25 cellular contexts compared by ENCODE assay signal in genomic region chrX:96705905-96706304, GRCh38.
"Had no signal": no experiment of that assay in that cellular context is flagged by ENCODE, and none has a peak within 500 bp of the region (broad histone marks: within the 10 kb centered on the region; RNA-seq: fewer than 3 reads in every experiment).

No MANE protein-coding gene starts in this region.

- H3K4me3 ChIP-seq: neural progenitor cell, pancreas, psoas muscle, right lobe of liver, sigmoid colon, stomach, thoracic aorta, thyroid gland, tibial nerve, upper lobe of left lung had no signal

- DNase-seq: naive B cell; naive thymus-derived CD8-positive, alpha-beta T cell; occipital lobe; pancreas; psoas muscle; right cardiac atrium; right lobe of liver; sigmoid colon; small intestine; stimulated activated CD4-positive, alpha-beta T cell treated with anti-CD3 and anti-CD28 coated beads, Interleukin-15, amount 100 ng/mL, for 24 hours; stimulated activated CD4-positive, alpha-beta T cell treated with anti-CD3 and anti-CD28 coated beads, Interleukin-2, amount 100 ng/mL, for 24 hours; stimulated activated CD4-positive, alpha-beta T cell treated with anti-CD3 and anti-CD28 coated beads, Interleukin-2, amount 100 ng/mL, for 48 hours; stimulated activated CD4-positive, alpha-beta T cell treated with anti-CD3 and anti-CD28 coated beads, Interleukin-4, amount 100 ng/mL, for 24 hours; stimulated activated naive B cell treated with anti-CD40 and anti-IgM and Interleukin-4, amounts not matched to agents 10 μg/mL and 1 μg/mL and 100 μg/mL, for 72 hours; stimulated activated naive CD4-positive, alpha-beta T cell treated with Interleukin-2 at 50 U/mL for 16 hours; stomach; thyroid gland; trophoblast cell; upper lobe of left lung had no signal

- H2AFZ ChIP-seq: neural progenitor cell had no signal

- ATAC-seq: naive thymus-derived CD8-positive, alpha-beta T cell; natural killer cell treated with Interleukin-12 subunit alpha and Interleukin-12 subunit beta and Interleukin-15 and Interleukin-18, amount 100 ng/mL, for 72 hours; pancreas; psoas muscle; right cardiac atrium; right lobe of liver; stimulated activated effector memory CD8-positive, alpha-beta T cell treated with anti-CD3 and anti-CD28 coated beads, Interleukin-12 subunit alpha, Interleukin-12 subunit beta, amount 100 ng/mL, for 72 hours; stimulated activated naive B cell treated with anti-CD40 and anti-IgM and Interleukin-4, amounts not matched to agents 10 μg/mL and 1 μg/mL and 100 μg/mL, for 72 hours had no signal

- H3K9me3 ChIP-seq: pancreas, right lobe of liver, sigmoid colon, stomach, thoracic aorta, thyroid gland, tibial nerve, upper lobe of left lung had no signal

- H3K27me3 Mint-ChIP-seq: naive B cell; naive thymus-derived CD8-positive, alpha-beta T cell; stimulated activated naive B cell treated with anti-CD40 and anti-IgM and Interleukin-4, amounts not matched to agents 10 μg/mL and 1 μg/mL and 100 μg/mL, for 72 hours; stimulated activated naive CD8-positive, alpha-beta T cell treated with anti-CD3 and anti-CD28 coated beads, Interleukin-15, Interleukin-2, amounts not matched to agents 100 ng/mL and 50 ng/mL, for 24 hours had no signal

- H3K4me2 ChIP-seq: neural progenitor cell had no signal

- H3K9ac ChIP-seq: neural progenitor cell had no signal

- H3K4me3 Mint-ChIP-seq: naive B cell; naive thymus-derived CD8-positive, alpha-beta T cell; natural killer cell treated with Interleukin-12 subunit alpha and Interleukin-12 subunit beta and Interleukin-15 and Interleukin-18, amount 100 ng/mL, for 72 hours; neural progenitor cell; stimulated activated effector memory CD8-positive, alpha-beta T cell treated with anti-CD3 and anti-CD28 coated beads, Interleukin-12 subunit alpha, Interleukin-12 subunit beta, amount 100 ng/mL, for 72 hours; stimulated activated naive B cell treated with anti-CD40 and anti-IgM and Interleukin-4, amounts not matched to agents 10 μg/mL and 1 μg/mL and 100 μg/mL, for 72 hours; stimulated activated naive CD8-positive, alpha-beta T cell treated with anti-CD3 and anti-CD28 coated beads, Interleukin-15, Interleukin-2, amounts not matched to agents 100 ng/mL and 50 ng/mL, for 24 hours had no signal

- H3K27ac Mint-ChIP-seq: naive thymus-derived CD8-positive, alpha-beta T cell; natural killer cell treated with Interleukin-12 subunit alpha and Interleukin-12 subunit beta and Interleukin-15 and Interleukin-18, amount 100 ng/mL, for 72 hours; neural progenitor cell; stimulated activated effector memory CD8-positive, alpha-beta T cell treated with anti-CD3 and anti-CD28 coated beads, Interleukin-12 subunit alpha, Interleukin-12 subunit beta, amount 100 ng/mL, for 72 hours; stimulated activated naive B cell treated with anti-CD40 and anti-IgM and Interleukin-4, amounts not matched to agents 10 μg/mL and 1 μg/mL and 100 μg/mL, for 72 hours; stimulated activated naive CD8-positive, alpha-beta T cell treated with anti-CD3 and anti-CD28 coated beads, Interleukin-15, Interleukin-2, amounts not matched to agents 100 ng/mL and 50 ng/mL, for 24 hours had no signal

- H3K27me3 ChIP-seq: neural progenitor cell, right lobe of liver, sigmoid colon, stomach, thyroid gland, tibial nerve, upper lobe of left lung had no signal

- H3K36me3 ChIP-seq: neural progenitor cell, pancreas, right lobe of liver, sigmoid colon, stomach, thoracic aorta, thyroid gland, tibial nerve, upper lobe of left lung had no signal

- H3K36me3 Mint-ChIP-seq: naive B cell; natural killer cell treated with Interleukin-12 subunit alpha and Interleukin-12 subunit beta and Interleukin-15 and Interleukin-18, amount 100 ng/mL, for 72 hours; neural progenitor cell had no signal

- H3K9me3 Mint-ChIP-seq: naive thymus-derived CD8-positive, alpha-beta T cell; natural killer cell treated with Interleukin-12 subunit alpha and Interleukin-12 subunit beta and Interleukin-15 and Interleukin-18, amount 100 ng/mL, for 72 hours; neural progenitor cell; stimulated activated naive CD8-positive, alpha-beta T cell treated with anti-CD3 and anti-CD28 coated beads, Interleukin-15, Interleukin-2, amounts not matched to agents 100 ng/mL and 50 ng/mL, for 24 hours had no signal

- H3K4me1 ChIP-seq: pancreas, right lobe of liver, sigmoid colon, thyroid gland, tibial nerve, upper lobe of left lung had no signal

- H3K27ac ChIP-seq: neural progenitor cell, pancreas, psoas muscle, right lobe of liver, sigmoid colon, stomach, thoracic aorta, thyroid gland, tibial nerve, upper lobe of left lung had no signal
